In the genomic region with DNA sequence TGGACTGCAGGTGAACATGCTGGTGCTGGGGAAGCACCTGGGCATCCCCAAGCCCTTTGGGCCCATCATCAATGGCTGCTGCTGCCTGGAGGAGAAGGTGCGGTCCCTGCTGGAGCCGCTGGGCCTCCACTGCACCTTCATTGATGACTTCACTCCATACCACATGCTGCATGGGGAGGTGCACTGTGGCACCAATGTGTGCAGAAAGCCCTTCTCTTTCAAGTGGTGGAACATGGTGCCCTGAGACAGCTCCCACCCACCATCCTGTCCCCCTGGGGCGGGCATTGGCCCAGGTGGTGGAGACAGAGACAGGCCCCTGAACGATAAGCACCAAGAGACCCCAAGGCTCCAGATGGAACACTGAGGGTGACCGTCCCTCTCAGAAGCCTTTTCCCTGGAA, we compare ENCODE assay signal across 39 cellular contexts. TPM values are rescaled to one million over a fixed set of nuclear protein-coding genes. Genes with fewer than 3 reads are reported as not detected.
"Had no signal": no experiment of that assay in that cellular context is flagged by ENCODE, and none has a peak within 500 bp of the region (broad histone marks: within the 10 kb centered on the region; RNA-seq: fewer than 3 reads in every experiment).

No MANE protein-coding gene starts in this region.

- H3K9me3 ChIP-seq: adrenal gland, body of pancreas, colonic mucosa, esophagus squamous epithelium, gastroesophageal sphincter had no signal

- H3K4me1 ChIP-seq: adrenal gland, colonic mucosa, gastroesophageal sphincter had no signal

- H3K27ac Mint-ChIP-seq: activated B cell treated with CpG ODN at 0.5 μM for 24 hours; activated CD8-positive, alpha-beta memory T cell treated with anti-CD3 and anti-CD28 coated beads, Interleukin-2, amount 10 ng/mL, durations not matched to agents 7 days and 5 days; activated CD8-positive, alpha-beta T cell treated with anti-CD3 and anti-CD28 coated beads for 36 hours; activated naive CD4-positive, alpha-beta T cell treated with anti-CD3 and anti-CD28 coated beads for 36 hours; activated naive CD4-positive, alpha-beta T cell treated with anti-CD3 and anti-CD28 coated beads, Interleukin-2, amount 50 U/mL, for 24 hours; activated naive CD8-positive, alpha-beta T cell treated with anti-CD3 and anti-CD28 coated beads for 36 hours; activated naive CD8-positive, alpha-beta T cell treated with anti-CD3 and anti-CD28 coated beads, Interleukin-2, amount 50 U/mL, for 24 hours; activated T-helper 1 cell treated with anti-CD3 and anti-CD28 coated beads, Interleukin-12 subunit alpha, Interleukin-12 subunit beta, Interleukin-2, Interleukin-4 antibody, amounts not matched to agents 30 ng/mL and 10 ng/mL and 1 ng/mL, durations not matched to agents 14 hours and 24 hours and 36 hours; activated T-helper 2 cell treated with anti-CD3 and anti-CD28 coated beads, Interferon-gamma antibody, Interleukin-2, Interleukin-4, amounts not matched to agents 10 μg/mL and 5 μg/mL and 100 μg/mL, durations not matched to agents 14 hours and 24 hours and 36 hours; T-helper 17 cell; T-helper 2 cell treated with Interferon-gamma antibody and Interleukin-4, amounts not matched to agents 5 μg/mL and 100 μg/mL, for 36 hours had no signal

- H3K27me3 ChIP-seq: body of pancreas, colonic mucosa had no signal

- DNase-seq: activated B cell treated with CpG ODN at 0.5 μM for 24 hours; activated CD4-positive, alpha-beta T cell treated with anti-CD3 and anti-CD28 coated beads for 48 hours; activated CD4-positive, alpha-beta T cell treated with anti-CD3 and anti-CD28 coated beads, Interleukin-2, amount 50 U/mL, for 1 hour; activated CD4-positive, alpha-beta T cell treated with anti-CD3 and anti-CD28 coated beads, Interleukin-2, amount 50 U/mL, for 48 hours; activated CD8-positive, alpha-beta memory T cell treated with anti-CD3 and anti-CD28 coated beads, Interleukin-2, amount 10 ng/mL, durations not matched to agents 7 days and 5 days; activated CD8-positive, alpha-beta memory T cell treated with anti-CD3 and anti-CD28 coated beads, Interleukin-2, amount 50 U/mL, for 4 hours; activated CD8-positive, alpha-beta T cell treated with anti-CD3 and anti-CD28 coated beads for 36 hours; activated effector memory CD4-positive, alpha-beta T cell treated with anti-CD3 and anti-CD28 coated beads, Interleukin-2, amount 50 U/mL, for 16 hours; activated naive CD4-positive, alpha-beta T cell treated with anti-CD3 and anti-CD28 coated beads for 36 hours; activated naive CD8-positive, alpha-beta T cell treated with anti-CD3 and anti-CD28 coated beads for 36 hours; activated naive CD8-positive, alpha-beta T cell treated with anti-CD3 and anti-CD28 coated beads, Interleukin-2, amount 50 U/mL, for 24 hours; activated T-cell treated with anti-CD3 and anti-CD28 coated beads, Interleukin-2, amount 50 U/mL, for 1 hour; activated T-cell treated with anti-CD3 and anti-CD28 coated beads, Interleukin-2, amount 50 U/mL, for 48 hours; adrenal gland; amygdala; aorta; body of pancreas; caudate nucleus; colonic mucosa; effector CD8-positive, alpha-beta T cell; esophagus squamous epithelium; foreskin melanocyte; T-helper 1 cell; T-helper 17 cell; T1000; WERI-Rb-1 had no signal

- H3K27ac ChIP-seq: adrenal gland, body of pancreas, colonic mucosa, epithelial cell of prostate, esophagus squamous epithelium, gastroesophageal sphincter, WERI-Rb-1 had no signal

- H3K4me3 Mint-ChIP-seq: activated B cell treated with CpG ODN at 0.5 μM for 24 hours; activated CD8-positive, alpha-beta memory T cell treated with anti-CD3 and anti-CD28 coated beads, Interleukin-2, amount 10 ng/mL, durations not matched to agents 7 days and 5 days; activated CD8-positive, alpha-beta T cell treated with anti-CD3 and anti-CD28 coated beads for 36 hours; activated naive CD4-positive, alpha-beta T cell treated with anti-CD3 and anti-CD28 coated beads for 36 hours; activated naive CD4-positive, alpha-beta T cell treated with anti-CD3 and anti-CD28 coated beads, Interleukin-2, amount 50 U/mL, for 24 hours; activated naive CD8-positive, alpha-beta T cell treated with anti-CD3 and anti-CD28 coated beads for 36 hours; activated naive CD8-positive, alpha-beta T cell treated with anti-CD3 and anti-CD28 coated beads, Interleukin-2, amount 50 U/mL, for 24 hours; activated T-helper 1 cell treated with anti-CD3 and anti-CD28 coated beads, Interleukin-12 subunit alpha, Interleukin-12 subunit beta, Interleukin-2, Interleukin-4 antibody, amounts not matched to agents 30 ng/mL and 10 ng/mL and 1 ng/mL, durations not matched to agents 14 hours and 24 hours and 36 hours; T-helper 17 cell; T-helper 2 cell treated with Interferon-gamma antibody and Interleukin-4, amounts not matched to agents 5 μg/mL and 100 μg/mL, for 36 hours had no signal

- H3K4me1 Mint-ChIP-seq: activated CD8-positive, alpha-beta memory T cell treated with anti-CD3 and anti-CD28 coated beads, Interleukin-2, amount 10 ng/mL, durations not matched to agents 7 days and 5 days; activated naive CD4-positive, alpha-beta T cell treated with anti-CD3 and anti-CD28 coated beads, Interleukin-2, amount 50 U/mL, for 24 hours; activated naive CD8-positive, alpha-beta T cell treated with anti-CD3 and anti-CD28 coated beads for 36 hours had no signal

- H3K27me3 Mint-ChIP-seq: activated CD8-positive, alpha-beta T cell treated with anti-CD3 and anti-CD28 coated beads for 36 hours had no signal

- H3K36me3 Mint-ChIP-seq: activated CD8-positive, alpha-beta memory T cell treated with anti-CD3 and anti-CD28 coated beads, Interleukin-2, amount 10 ng/mL, durations not matched to agents 7 days and 5 days; activated naive CD4-positive, alpha-beta T cell treated with anti-CD3 and anti-CD28 coated beads, Interleukin-2, amount 50 U/mL, for 24 hours; activated naive CD8-positive, alpha-beta T cell treated with anti-CD3 and anti-CD28 coated beads for 36 hours had no signal

- H3K9me3 Mint-ChIP-seq: activated B cell treated with CpG ODN at 0.5 μM for 24 hours; activated CD8-positive, alpha-beta T cell treated with anti-CD3 and anti-CD28 coated beads for 36 hours; activated naive CD4-positive, alpha-beta T cell treated with anti-CD3 and anti-CD28 coated beads for 36 hours; activated naive CD4-positive, alpha-beta T cell treated with anti-CD3 and anti-CD28 coated beads, Interleukin-2, amount 50 U/mL, for 24 hours; activated naive CD8-positive, alpha-beta T cell treated with anti-CD3 and anti-CD28 coated beads for 36 hours; activated naive CD8-positive, alpha-beta T cell treated with anti-CD3 and anti-CD28 coated beads, Interleukin-2, amount 50 U/mL, for 24 hours; activated T-helper 1 cell treated with anti-CD3 and anti-CD28 coated beads, Interleukin-12 subunit alpha, Interleukin-12 subunit beta, Interleukin-2, Interleukin-4 antibody, amounts not matched to agents 30 ng/mL and 10 ng/mL and 1 ng/mL, durations not matched to agents 14 hours and 24 hours and 36 hours; activated T-helper 2 cell treated with anti-CD3 and anti-CD28 coated beads, Interferon-gamma antibody, Interleukin-2, Interleukin-4, amounts not matched to agents 10 μg/mL and 5 μg/mL and 100 μg/mL, durations not matched to agents 14 hours and 24 hours and 36 hours; T-helper 2 cell treated with Interferon-gamma antibody and Interleukin-4, amounts not matched to agents 5 μg/mL and 100 μg/mL, for 36 hours had no signal

- ATAC-seq: activated CD4-positive, CD25-positive, alpha-beta regulatory T cell treated with anti-CD3 and anti-CD28 coated beads, Interleukin-2, amount 50 U/mL, for 24 hours; activated CD8-positive, alpha-beta memory T cell treated with anti-CD3 and anti-CD28 coated beads, Interleukin-2, amount 10 ng/mL, durations not matched to agents 7 days and 5 days; activated CD8-positive, alpha-beta T cell treated with anti-CD3 and anti-CD28 coated beads for 36 hours; activated naive CD8-positive, alpha-beta T cell treated with anti-CD3 and anti-CD28 coated beads, Interleukin-2, amount 50 U/mL, for 24 hours; body of pancreas; gastroesophageal sphincter; T-helper 17 cell had no signal

- H3K4me3 ChIP-seq: adrenal gland, body of pancreas, colonic mucosa, esophagus squamous epithelium, gastroesophageal sphincter had no signal

- H3K36me3 ChIP-seq: adrenal gland, colonic mucosa, esophagus squamous epithelium, gastroesophageal sphincter, WERI-Rb-1 had no signal

RNA-seq across cellular contexts. Expression of gene PADI4, which starts 25.2 kb away (rescaled TPM):
- total RNA-seq: activated T-helper 1 cell treated with anti-CD3 and anti-CD28 coated beads, Interleukin-12 subunit alpha, Interleukin-12 subunit beta, Interleukin-2, Interleukin-4 antibody, amounts not matched to agents 30 ng/mL and 10 ng/mL and 1 ng/mL, durations not matched to agents 14 hours and 24 hours and 36 hours; activated T-helper 2 cell treated with anti-CD3 and anti-CD28 coated beads, Interferon-gamma antibody, Interleukin-2, Interleukin-4, amounts not matched to agents 10 μg/mL and 5 μg/mL and 100 μg/mL, durations not matched to agents 14 hours and 24 hours and 36 hours; body of pancreas; colonic mucosa; dermis microvascular lymphatic vessel endothelial cell; endothelial cell of umbilical vein; esophagus squamous epithelium; fibroblast of lung; fibroblast of villous mesenchyme; glomerular endothelial cell had no signal
- polyA plus RNA-seq: aorta, endothelial cell of umbilical vein, fibroblast of lung had no signal

RNA-seq across cellular contexts. Expression of gene PADI3, which starts 33.9 kb away (rescaled TPM):
- total RNA-seq: activated B cell treated with CpG ODN at 0.5 μM for 24 hours; activated CD8-positive, alpha-beta memory T cell treated with anti-CD3 and anti-CD28 coated beads for 36 hours; activated CD8-positive, alpha-beta memory T cell treated with anti-CD3 and anti-CD28 coated beads, Interleukin-2, amount 10 ng/mL, durations not matched to agents 7 days and 5 days; activated CD8-positive, alpha-beta T cell treated with anti-CD3 and anti-CD28 coated beads for 36 hours; activated naive CD4-positive, alpha-beta T cell treated with anti-CD3 and anti-CD28 coated beads for 36 hours; activated naive CD8-positive, alpha-beta T cell treated with anti-CD3 and anti-CD28 coated beads for 36 hours; activated T-helper 1 cell treated with anti-CD3 and anti-CD28 coated beads, Interleukin-12 subunit alpha, Interleukin-12 subunit beta, Interleukin-2, Interleukin-4 antibody, amounts not matched to agents 30 ng/mL and 10 ng/mL and 1 ng/mL, durations not matched to agents 14 hours and 24 hours and 36 hours; activated T-helper 2 cell treated with anti-CD3 and anti-CD28 coated beads, Interferon-gamma antibody, Interleukin-2, Interleukin-4, amounts not matched to agents 10 μg/mL and 5 μg/mL and 100 μg/mL, durations not matched to agents 14 hours and 24 hours and 36 hours; adrenal gland; aorta; body of pancreas; dermis microvascular lymphatic vessel endothelial cell; endothelial cell of umbilical vein; fibroblast of lung; fibroblast of villous mesenchyme; glomerular endothelial cell; T-helper 17 cell had no signal
- polyA plus RNA-seq: adrenal gland, aorta, endothelial cell of umbilical vein, fibroblast of lung had no signal
